Comparison of ENCODE assay signal across 8 cellular contexts in the genomic region with DNA sequence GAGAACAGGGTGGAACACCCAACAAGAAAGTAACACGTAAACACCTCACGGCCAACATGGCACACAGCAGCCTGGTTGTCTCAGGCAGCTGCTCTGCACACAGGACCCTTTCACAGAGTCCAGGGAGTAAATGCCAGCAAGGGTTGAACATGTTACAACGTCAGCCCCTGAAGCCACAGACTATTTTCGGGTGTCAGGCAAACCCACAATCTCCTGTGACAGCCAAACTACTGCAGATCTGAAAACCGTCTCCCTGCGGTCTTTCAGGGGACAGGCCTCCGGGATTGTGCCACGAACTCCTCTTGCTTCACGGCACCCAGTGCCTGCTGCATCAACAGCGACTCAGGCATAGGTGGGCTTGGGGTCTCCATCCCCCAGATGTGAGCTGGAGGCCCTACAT.
A peak's percentile ranks its signal among the peaks of the same experiment; 100 is the strongest.
DNase-seq lines count a peak whose midpoint lies in the region; ATAC-seq, FAIRE-seq and TF ChIP-seq lines count a peak whose summit lies in the region.

No MANE protein-coding gene starts in this region.

- H3K9me3 Mint-ChIP-seq in activated naive CD8-positive, alpha-beta T cell (ENCODE audit: low read depth), result no peaks in the 10 kb centered on the region
- peaks cover 0 to 1% of the 10 kb centered on the region in 2 donors for H3K9me3 Mint-ChIP-seq in stimulated activated naive B cell treated with anti-CD40 and anti-IgM and Interleukin-4, amounts not matched to agents 10 μg/mL and 1 μg/mL and 100 μg/mL, for 72 hours
- no peaks in the 10 kb centered on the region for H3K9me3 Mint-ChIP-seq in type B pancreatic cell

- FAIRE-seq in urothelium cell line (lab: Jason Lieb, UNC), result no peak

- peak overlapping the region; percentile 75 for H3K27ac Mint-ChIP-seq in activated naive CD8-positive, alpha-beta T cell
- peak overlapping the region; percentile 99 for H3K27ac Mint-ChIP-seq in stimulated activated naive B cell treated with anti-CD40 and anti-IgM and Interleukin-4, amounts not matched to agents 10 μg/mL and 1 μg/mL and 100 μg/mL, for 72 hours
- H3K27ac Mint-ChIP-seq in type B pancreatic cell, result no peak overlapping the region

- H3K4me1 Mint-ChIP-seq in activated naive CD8-positive, alpha-beta T cell (ENCODE audit: low read depth), result peaks cover 72% of the 10 kb centered on the region
- peaks cover 66 to 91% of the 10 kb centered on the region in 2 donors for H3K4me1 Mint-ChIP-seq in stimulated activated naive B cell treated with anti-CD40 and anti-IgM and Interleukin-4, amounts not matched to agents 10 μg/mL and 1 μg/mL and 100 μg/mL, for 72 hours
- peaks cover 11% of the 10 kb centered on the region for H3K4me1 Mint-ChIP-seq in type B pancreatic cell (ENCODE audit: unreplicated experiment)

- peak overlapping the region; percentile 52 for H3K4me3 Mint-ChIP-seq in activated naive CD8-positive, alpha-beta T cell
- H3K4me3 Mint-ChIP-seq in stimulated activated naive B cell treated with anti-CD40 and anti-IgM and Interleukin-4, amounts not matched to agents 10 μg/mL and 1 μg/mL and 100 μg/mL, for 72 hours, result peak overlapping the region; percentile 67 to 73
- H3K4me3 Mint-ChIP-seq in type B pancreatic cell, result no peak overlapping the region

- H3K36me3 Mint-ChIP-seq in activated naive CD8-positive, alpha-beta T cell, result peaks cover 3% of the 10 kb centered on the region
- peaks cover 31 to 54% of the 10 kb centered on the region in 2 donors for H3K36me3 Mint-ChIP-seq in stimulated activated naive B cell treated with anti-CD40 and anti-IgM and Interleukin-4, amounts not matched to agents 10 μg/mL and 1 μg/mL and 100 μg/mL, for 72 hours
- H3K36me3 Mint-ChIP-seq in type B pancreatic cell, result peaks cover 8% of the 10 kb centered on the region

- no peaks in the 10 kb centered on the region for H3K27me3 Mint-ChIP-seq in activated naive CD8-positive, alpha-beta T cell
- no peaks in the 10 kb centered on the region for H3K27me3 Mint-ChIP-seq in stimulated activated naive B cell treated with anti-CD40 and anti-IgM and Interleukin-4, amounts not matched to agents 10 μg/mL and 1 μg/mL and 100 μg/mL, for 72 hours
- H3K27me3 Mint-ChIP-seq in type B pancreatic cell, result no peaks in the 10 kb centered on the region

- TF ChIP-seq CTCF in type B pancreatic cell (conservative IDR thresholded peaks at IDR 0.05), result no peak

- DNase-seq in activated effector memory CD4-positive, alpha-beta T cell treated with Interleukin-2 at 50 U/mL for 16 hours, result peak; percentile 11
- no peak for DNase-seq in activated effector memory CD4-positive, alpha-beta T cell treated with anti-CD3 and anti-CD28 coated beads, Interleukin-2, amount 50 U/mL, for 16 hours
- DNase-seq in RPMI8226 (peak; percentile 54), urothelium cell line (ENCODE audit: low spot score) (no peak), AG08395 (ENCODE audit: low spot score) (no peak), type B pancreatic cell (ENCODE audit: extremely low spot score, unreplicated experiment) (no peak)
- peak; percentile 85 for DNase-seq in stimulated activated naive B cell treated with anti-CD40 and anti-IgM and Interleukin-4, amounts not matched to agents 10 μg/mL and 1 μg/mL and 100 μg/mL, for 72 hours

- peak; percentile 68 to 71 for ATAC-seq in stimulated activated naive B cell treated with anti-CD40 and anti-IgM and Interleukin-4, amounts not matched to agents 10 μg/mL and 1 μg/mL and 100 μg/mL, for 72 hours (replicated peaks)

Comparison
In these comparisons a context has a peak if more than half of its experiments do, and no peak if none do; other contexts are left out.
1. DNase-seq: peak in activated effector memory CD4-positive, alpha-beta T cell treated with Interleukin-2 at 50 U/mL for 16 hours (single experiment), RPMI8226 (single experiment) and stimulated activated naive B cell treated with anti-CD40 and anti-IgM and Interleukin-4, amounts not matched to agents 10 μg/mL and 1 μg/mL and 100 μg/mL, for 72 hours (single experiment); none in activated effector memory CD4-positive, alpha-beta T cell treated with anti-CD3 and anti-CD28 coated beads, Interleukin-2, amount 50 U/mL, for 16 hours (single experiment), urothelium cell line (single experiment), AG08395 (single experiment) and type B pancreatic cell (single experiment).